In the genomic region with DNA sequence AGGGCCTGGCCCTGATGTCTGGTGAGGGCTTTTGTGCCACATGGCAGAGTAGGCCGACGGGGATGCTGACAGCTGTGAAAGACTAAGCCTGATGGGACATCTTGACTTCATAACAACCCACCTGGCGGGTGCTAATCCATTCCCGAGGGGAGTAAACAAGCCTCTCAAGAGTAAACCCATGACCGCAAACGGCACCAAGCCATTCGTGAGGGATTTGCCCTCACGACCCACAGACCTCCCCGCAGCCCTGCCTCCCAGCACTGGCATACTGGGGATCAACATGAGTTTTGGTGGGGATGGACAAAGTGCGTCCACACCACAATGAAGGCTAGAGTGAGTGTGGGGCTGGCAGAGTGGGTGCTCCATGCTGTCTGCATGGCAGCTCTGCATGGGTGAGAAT, we compare ENCODE assay signal across 25 cellular contexts. TPM values are rescaled to one million over a fixed set of nuclear protein-coding genes. Genes with fewer than 3 reads are reported as not detected.
DNase-seq lines count a peak whose midpoint lies in the region; ATAC-seq and FAIRE-seq lines count a peak whose summit lies in the region.
"Had no signal": no experiment of that assay in that cellular context is flagged by ENCODE, and none has a peak within 500 bp of the region (broad histone marks: within the 10 kb centered on the region; RNA-seq: fewer than 3 reads in every experiment).

No MANE protein-coding gene starts in this region.

- FAIRE-seq in HTR-8/SVneo (lab: Jason Lieb, UNC): no peak
- FAIRE-seq: D721Med, G401.6, RCC 7860 had no signal

- no peak for ATAC-seq in effector memory CD8-positive, alpha-beta T cell (replicated peaks)
- no peak for ATAC-seq in left lobe of liver
- ATAC-seq: left cardiac atrium had no signal

- peaks cover 58% of the 10 kb centered on the region for H3K36me3 Mint-ChIP-seq in activated CD4-positive, alpha-beta T cell treated with anti-CD3 and anti-CD28 coated beads, Interleukin-2, amount 10 ng/mL, durations not matched to agents 24 days and 14 days (ENCODE audit: low read depth)
- peaks cover 12 to 31% of the 10 kb centered on the region in 2 donors for H3K36me3 Mint-ChIP-seq in CD4-positive, alpha-beta memory T cell
- peaks cover 60% of the 10 kb centered on the region for H3K36me3 Mint-ChIP-seq in effector memory CD8-positive, alpha-beta T cell (ENCODE audit: insufficient read depth)

- H3K4me1 Mint-ChIP-seq in activated CD4-positive, alpha-beta T cell treated with anti-CD3 and anti-CD28 coated beads, Interleukin-2, amount 10 ng/mL, durations not matched to agents 24 days and 14 days: peaks cover 43% of the 10 kb centered on the region
- peaks cover 35 to 37% (median 36%) of the 10 kb centered on the region in 4 donors for H3K4me1 Mint-ChIP-seq in CD4-positive, alpha-beta memory T cell
- H3K4me1 Mint-ChIP-seq in effector memory CD8-positive, alpha-beta T cell (ENCODE audit: low read depth in 2 of 2): peaks cover 32 to 33% of the 10 kb centered on the region in 2 donors

- H3K4me1 ChIP-seq in CD4-positive, alpha-beta memory T cell (ENCODE audit: insufficient read depth, low read length): peaks cover 66% of the 10 kb centered on the region
- H3K4me1 ChIP-seq: BE2C, breast epithelium had no signal

- H3K4me3 ChIP-seq in CD4-positive, alpha-beta memory T cell (ENCODE audit: low read length in 2 of 2): no peak overlapping the region
- H3K4me3 ChIP-seq: breast epithelium, thoracic aorta, vagina had no signal

- intact Hi-C loops in activated CD4-positive, alpha-beta T cell treated with anti-CD3 and anti-CD28 coated beads, Interleukin-2, amount 10 ng/mL, durations not matched to agents 24 days and 14 days (cut with micrococcal nuclease): loop anchor here (2.0 kb wide), 1 partner anchor 16 kb away; no protein-coding TSS in a partner anchor
- intact Hi-C loops in CD4-positive, alpha-beta memory T cell (cut with micrococcal nuclease): no loop called here

- CTCF ChIA-PET in CD4-positive, alpha-beta memory T cell (lab: Charles Lee; ENCODE audit: partially characterized antibody): no interaction called here

- no peak for DNase-seq in activated CD4-positive, alpha-beta T cell treated with anti-CD3 and anti-CD28 coated beads, Interleukin-2, amount 10 ng/mL, durations not matched to agents 24 days and 14 days
- DNase-seq in activated CD4-positive, alpha-beta T cell treated with anti-CD3 and anti-CD28 coated beads, Interleukin-2, amount 50 U/mL, for 4 hours: no peak
- DNase-seq in CD4-positive, alpha-beta memory T cell: no peak
- peak; percentile 99 for DNase-seq in NCI-H524 treated with DMSO at 0.1 percent for 48 hours (lab: John Stamatoyannopoulos, UW)
- no peak for DNase-seq in effector memory CD8-positive, alpha-beta T cell
- DNase-seq in left lobe of liver (ENCODE audit: low spot score): no peak
- no peak for DNase-seq in NOMO-1 treated with DMSO at 0.1 percent for 48 hours (lab: John Stamatoyannopoulos, UW; ENCODE audit: unreplicated experiment)
- no peak for DNase-seq in HTR-8/SVneo (ENCODE audit: insufficient read length, low spot score)
- DNase-seq: activated CD4-positive, alpha-beta T cell treated with anti-CD3 and anti-CD28 coated beads, Interleukin-2, amount 10 ng/mL, durations not matched to agents 7 days and 5 days; BE2C; effector CD8-positive, alpha-beta T cell; erythroblast; head of caudate nucleus; IMR-90; left cardiac atrium; NCI-H1105 treated with DMSO at 0.1 percent for 48 hours; NCI-H2029; NCI-H446 had no signal

- no peaks in the 10 kb centered on the region for H3K27me3 Mint-ChIP-seq in activated CD4-positive, alpha-beta T cell treated with anti-CD3 and anti-CD28 coated beads, Interleukin-2, amount 10 ng/mL, durations not matched to agents 24 days and 14 days
- no peaks in the 10 kb centered on the region for H3K27me3 Mint-ChIP-seq in CD4-positive, alpha-beta memory T cell
- no peaks in the 10 kb centered on the region for H3K27me3 Mint-ChIP-seq in effector memory CD8-positive, alpha-beta T cell
- H3K27me3 Mint-ChIP-seq: activated CD4-positive, alpha-beta T cell treated with anti-CD3 and anti-CD28 coated beads, Interleukin-2, amount 10 ng/mL, durations not matched to agents 7 days and 5 days; memory B cell had no signal

- H3K36me3 ChIP-seq in CD4-positive, alpha-beta memory T cell (ENCODE audit: insufficient read depth, low read length): peaks cover 57% of the 10 kb centered on the region
- H3K36me3 ChIP-seq: BE2C, breast epithelium had no signal

- peaks cover 4% of the 10 kb centered on the region for H3K9me3 Mint-ChIP-seq in activated CD4-positive, alpha-beta T cell treated with anti-CD3 and anti-CD28 coated beads, Interleukin-2, amount 10 ng/mL, durations not matched to agents 24 days and 14 days
- H3K9me3 Mint-ChIP-seq in CD4-positive, alpha-beta memory T cell: no peaks in the 10 kb centered on the region
- no peaks in the 10 kb centered on the region for H3K9me3 Mint-ChIP-seq in effector memory CD8-positive, alpha-beta T cell
- H3K9me3 Mint-ChIP-seq: activated CD4-positive, alpha-beta T cell treated with anti-CD3 and anti-CD28 coated beads, Interleukin-2, amount 10 ng/mL, durations not matched to agents 7 days and 5 days; memory B cell had no signal

- POLR2A ChIA-PET in CD4-positive, alpha-beta memory T cell (lab: Charles Lee; ENCODE audit: partially characterized antibody): interaction anchor here (2.7 kb wide), 1 partner anchor 9 kb away, joined by 16 read pairs; no protein-coding TSS in a partner anchor

- no peak overlapping the region for H3K4me3 Mint-ChIP-seq in activated CD4-positive, alpha-beta T cell treated with anti-CD3 and anti-CD28 coated beads, Interleukin-2, amount 10 ng/mL, durations not matched to agents 24 days and 14 days
- peak overlapping the region in 3 of 8 donors; percentile 54 to 63 (median 56) for H3K4me3 Mint-ChIP-seq in CD4-positive, alpha-beta memory T cell
- H3K4me3 Mint-ChIP-seq in effector memory CD8-positive, alpha-beta T cell: peak overlapping the region; percentile 18 to 77
- H3K4me3 Mint-ChIP-seq: memory B cell had no signal

- H3K27me3 ChIP-seq in CD4-positive, alpha-beta memory T cell (ENCODE audit: insufficient read depth, low read length): no peaks in the 10 kb centered on the region
- H3K27me3 ChIP-seq: BE2C, breast epithelium, vagina had no signal

- peak overlapping the region; percentile 54 for H3K27ac Mint-ChIP-seq in activated CD4-positive, alpha-beta T cell treated with anti-CD3 and anti-CD28 coated beads, Interleukin-2, amount 10 ng/mL, durations not matched to agents 24 days and 14 days
- H3K27ac Mint-ChIP-seq in CD4-positive, alpha-beta memory T cell: peak overlapping the region in 6 of 7 donors; percentile 32 to 92 (median 73)
- peak overlapping the region in 1 of 2 donors; percentile 83 for H3K27ac Mint-ChIP-seq in effector memory CD8-positive, alpha-beta T cell
- H3K27ac Mint-ChIP-seq: memory B cell had no signal

- H3K9me3 ChIP-seq in CD4-positive, alpha-beta memory T cell (ENCODE audit: control insufficient read depth in 1 of 2, low read length in 2 of 2): no peaks in the 10 kb centered on the region
- H3K9me3 ChIP-seq: BE2C, breast epithelium, thoracic aorta, vagina had no signal

- no peak overlapping the region for H3K27ac ChIP-seq in CD4-positive, alpha-beta memory T cell (ENCODE audit: low read depth, low read length)
- H3K27ac ChIP-seq: breast epithelium, thoracic aorta, vagina had no signal

RNA-seq across cellular contexts. Expression of gene RNF213, which starts 11.7 kb away (rescaled TPM):
- total RNA-seq in activated CD4-positive, alpha-beta T cell treated with anti-CD3 and anti-CD28 coated beads, Interleukin-2, amount 10 ng/mL, durations not matched to agents 24 days and 14 days: 238 and 264 TPM in 2 replicates
- 100 to 1,000 TPM; 367 to 399 TPM for total RNA-seq in CD4-positive, alpha-beta memory T cell
- polyA plus RNA-seq in CD4-positive, alpha-beta memory T cell: 10 to 100 TPM; 11.2 to 67.9 TPM
- total RNA-seq in left lobe of liver: 59.8 TPM

RNA-seq across cellular contexts. Expression of gene SLC26A11, which starts 52.1 kb away (rescaled TPM):
- 4.3 and 6.2 TPM in 2 replicates for total RNA-seq in activated CD4-positive, alpha-beta T cell treated with anti-CD3 and anti-CD28 coated beads, Interleukin-2, amount 10 ng/mL, durations not matched to agents 24 days and 14 days
- 100 to 1,000 TPM; 121 to 126 TPM for total RNA-seq in CD4-positive, alpha-beta memory T cell
- polyA plus RNA-seq in CD4-positive, alpha-beta memory T cell: 10 to 100 TPM in 1 of 2 donors, 1 to 10 TPM in 1; 6.3 to 10.6 TPM
- 6.7 TPM for total RNA-seq in left lobe of liver

RNA-seq across cellular contexts. Expression of gene SGSH, which starts 52.2 kb away (rescaled TPM):
- 20.5 and 22.5 TPM in 2 replicates for total RNA-seq in activated CD4-positive, alpha-beta T cell treated with anti-CD3 and anti-CD28 coated beads, Interleukin-2, amount 10 ng/mL, durations not matched to agents 24 days and 14 days
- total RNA-seq in CD4-positive, alpha-beta memory T cell: 100 to 1,000 TPM; 189 to 198 TPM
- 10 to 100 TPM; 37.8 to 58.6 TPM for polyA plus RNA-seq in CD4-positive, alpha-beta memory T cell
- 25.6 TPM for total RNA-seq in left lobe of liver

Comparison
In these comparisons a context has a peak if more than half of its experiments do, and no peak if none do; other contexts are left out.
1. RNA of gene SLC26A11, which starts 52.1 kb away (total RNA-seq): 121 to 126 TPM in CD4-positive, alpha-beta memory T cell; 6.7 TPM in left lobe of liver (single experiment) and 4.3 to 6.2 TPM in activated CD4-positive, alpha-beta T cell treated with anti-CD3 and anti-CD28 coated beads, Interleukin-2, amount 10 ng/mL, durations not matched to agents 24 days and 14 days; every median in the first group is over 10 times any median in the second.